ENCODE assay signal across 20 cellular contexts in genomic region chr7:99366646-99367045, GRCh38. TPM values are rescaled to one million over a fixed set of nuclear protein-coding genes. Genes with fewer than 3 reads are reported as not detected.
DNase-seq lines count a peak whose midpoint lies in the region; ATAC-seq, FAIRE-seq and TF ChIP-seq lines count a peak whose summit lies in the region.
"Had no signal": no experiment of that assay in that cellular context is flagged by ENCODE, and none has a peak within 500 bp of the region (broad histone marks: within the 10 kb centered on the region; RNA-seq: fewer than 3 reads in every experiment).

No MANE protein-coding gene starts in this region.

- TF ChIP-seq POLR2A in GM12878 (IDR thresholded peaks at IDR 0.05; ENCODE audit: low read depth, low read length), result 0 out of 2 replicates have a peak, but pooled peaks have one; percentile 19

- peaks cover 5% of the 10 kb centered on the region for H3K4me1 Mint-ChIP-seq in T-helper 2 cell treated with Interferon-gamma antibody and Interleukin-4, amounts not matched to agents 5 μg/mL and 100 μg/mL, for 36 hours (ENCODE audit: low read depth)
- H3K4me1 Mint-ChIP-seq in type B pancreatic cell (ENCODE audit: unreplicated experiment), result peaks cover 8% of the 10 kb centered on the region
- H3K4me1 Mint-ChIP-seq in activated CD8-positive, alpha-beta T cell treated with anti-CD3 and anti-CD28 coated beads for 36 hours (ENCODE audit: low read depth), result peaks cover 7% of the 10 kb centered on the region

- SMC1A ChIA-PET in GM12878 (lab: Charles Lee; ENCODE audit: uncharacterized antibody, unreplicated experiment), result no interaction called here

- H3K9me3 ChIP-seq in GM12878 (replicated peaks; ENCODE audit: control insufficient read depth, insufficient read depth, low read length), result no peaks in the 10 kb centered on the region
- no peaks in the 10 kb centered on the region for H3K9me3 ChIP-seq in lower lobe of right lung
- H3K9me3 ChIP-seq: Peyer's patch had no signal

- H3K4me2 ChIP-seq in GM12878 (ENCODE audit: control insufficient read depth, insufficient read depth), result no peak overlapping the region

- POLR2A ChIA-PET in GM12878 (lab: Charles Lee), result no interaction called here
- POLR2A ChIA-PET in activated CD8-positive, alpha-beta T cell treated with anti-CD3 and anti-CD28 coated beads for 36 hours (lab: Charles Lee), result interaction anchor here (1.0 kb wide), 1 partner anchor 14 kb away, joined by 3 read pairs; no protein-coding TSS in a partner anchor

- H3K4me1 ChIP-seq in GM12878 (ENCODE audit: control insufficient read depth, insufficient read depth, low read length) (no peaks in the 10 kb centered on the region), lower lobe of right lung (peaks cover 5% of the 10 kb centered on the region)
- H3K4me1 ChIP-seq: Peyer's patch had no signal

- H3K27ac ChIP-seq in GM12878 (ENCODE audit: control insufficient read depth, insufficient read depth) (no peak overlapping the region), lower lobe of right lung (no peak overlapping the region)
- H3K27ac ChIP-seq: GM23248, Peyer's patch had no signal

- ATAC-seq in GM12878 (no peak), lower lobe of right lung (no peak), HG03039 (IDR thresholded peaks at IDR 0.05; ENCODE audit: unreplicated experiment) (no peak)
- ATAC-seq in activated CD8-positive, alpha-beta T cell treated with anti-CD3 and anti-CD28 coated beads for 36 hours, result no peak
- ATAC-seq: HepG2 had no signal

- H3K9ac ChIP-seq in GM12878 (ENCODE audit: control insufficient read depth, insufficient read depth, low read length), result no peak overlapping the region
- H3K9ac ChIP-seq: GM23248 had no signal

- H3K9me3 Mint-ChIP-seq in T-helper 2 cell treated with Interferon-gamma antibody and Interleukin-4, amounts not matched to agents 5 μg/mL and 100 μg/mL, for 36 hours, result no peaks in the 10 kb centered on the region
- H3K9me3 Mint-ChIP-seq in type B pancreatic cell, result no peaks in the 10 kb centered on the region
- H3K9me3 Mint-ChIP-seq in activated CD8-positive, alpha-beta T cell treated with anti-CD3 and anti-CD28 coated beads for 36 hours, result no peaks in the 10 kb centered on the region
- H3K9me3 Mint-ChIP-seq: HFFc6 had no signal

- peaks cover 33% of the 10 kb centered on the region for H3K36me3 Mint-ChIP-seq in T-helper 2 cell treated with Interferon-gamma antibody and Interleukin-4, amounts not matched to agents 5 μg/mL and 100 μg/mL, for 36 hours (ENCODE audit: low read depth)
- peaks cover 26% of the 10 kb centered on the region for H3K36me3 Mint-ChIP-seq in type B pancreatic cell
- H3K36me3 Mint-ChIP-seq in activated CD8-positive, alpha-beta T cell treated with anti-CD3 and anti-CD28 coated beads for 36 hours (ENCODE audit: low read depth), result peaks cover 26% of the 10 kb centered on the region

- H4K20me1 ChIP-seq in GM12878 (ENCODE audit: control insufficient read depth, insufficient read depth), result no peaks in the 10 kb centered on the region

- intact Hi-C loops in GM12878 (cut with micrococcal nuclease; ENCODE audit: unreplicated experiment), result no loop called here
- intact Hi-C loops in lower lobe of right lung (cut with DNase I), result no loop called here
- intact Hi-C loops in activated CD8-positive, alpha-beta T cell treated with anti-CD3 and anti-CD28 coated beads for 36 hours (cut with micrococcal nuclease), result no loop called here

- no peaks in the 10 kb centered on the region for H3K79me2 ChIP-seq in GM12878 (ENCODE audit: control insufficient read depth, insufficient read depth, low read length)

- H3K27ac Mint-ChIP-seq in T-helper 2 cell treated with Interferon-gamma antibody and Interleukin-4, amounts not matched to agents 5 μg/mL and 100 μg/mL, for 36 hours, result peak overlapping the region; percentile 20
- peak overlapping the region; percentile 99 for H3K27ac Mint-ChIP-seq in type B pancreatic cell
- no peak overlapping the region for H3K27ac Mint-ChIP-seq in activated CD8-positive, alpha-beta T cell treated with anti-CD3 and anti-CD28 coated beads for 36 hours
- H3K27ac Mint-ChIP-seq: HFFc6 had no signal

- H3K27me3 ChIP-seq in GM12878 (replicated peaks in 1 of 2; ENCODE audit: control insufficient read depth in 2 of 2, insufficient read depth in 2 of 2, low read length in 1 of 2), result no peaks in the 10 kb centered on the region
- H3K27me3 ChIP-seq in lower lobe of right lung (ENCODE audit: low read depth), result no peaks in the 10 kb centered on the region
- H3K27me3 ChIP-seq: Peyer's patch had no signal

- TF ChIP-seq CTCF in GM12878 (IDR thresholded peaks at IDR 0.05 in 2 of 3, conservative IDR thresholded peaks at IDR 0.05 in 1 of 3; ENCODE audit: control insufficient read depth in 2 of 3, extremely low read depth in 1 of 3, insufficient read depth in 1 of 3, low read depth in 3 of 3, low read length in 3 of 3) (no peak), lower lobe of right lung (IDR thresholded peaks at IDR 0.05) (no peak), type B pancreatic cell (conservative IDR thresholded peaks at IDR 0.05) (no peak)
- no peak for TF ChIP-seq CTCF in activated CD8-positive, alpha-beta T cell treated with anti-CD3 and anti-CD28 coated beads for 36 hours (IDR thresholded peaks at IDR 0.05)

- no peaks in the 10 kb centered on the region for H3K27me3 Mint-ChIP-seq in T-helper 2 cell treated with Interferon-gamma antibody and Interleukin-4, amounts not matched to agents 5 μg/mL and 100 μg/mL, for 36 hours (ENCODE audit: low read depth)
- H3K27me3 Mint-ChIP-seq in type B pancreatic cell, result no peaks in the 10 kb centered on the region
- no peaks in the 10 kb centered on the region for H3K27me3 Mint-ChIP-seq in activated CD8-positive, alpha-beta T cell treated with anti-CD3 and anti-CD28 coated beads for 36 hours

- no peak overlapping the region for H2AFZ ChIP-seq in GM12878 (ENCODE audit: control insufficient read depth, low read depth, low read length)
- H2AFZ ChIP-seq: GM23248 had no signal

- no peak for DNase-seq in T-helper 2 cell treated with Interferon-gamma antibody and Interleukin-4, amounts not matched to agents 5 μg/mL and 100 μg/mL, for 36 hours (ENCODE audit: low spot score)
- DNase-seq in T-helper 2 cell, result no peak
- no peak for DNase-seq in GM12878 (ENCODE audit: low read depth, low spot score)
- peak; percentile 27 for DNase-seq in lower lobe of right lung
- no peak for DNase-seq in type B pancreatic cell (ENCODE audit: extremely low spot score, unreplicated experiment)
- DNase-seq in activated CD8-positive, alpha-beta T cell treated with anti-CD3 and anti-CD28 coated beads for 36 hours, result no peak
- no peak for DNase-seq in SKM-1 (lab: John Stamatoyannopoulos, UW; ENCODE audit: unreplicated experiment)
- DNase-seq: C1 segment of cervical spinal cord, DMS53, GM23248, HFFc6, Kasumi-1, NCI-H1105 treated with DMSO at 0.1 percent for 48 hours, NCI-H187, NCI-H510A treated with DMSO at 0.1 percent for 48 hours, SHP77 treated with DMSO at 0.1 percent for 48 hours had no signal

- WGBS in GM12878 (ENCODE audit: insufficient coverage, insufficient replicate concordance, low lambda C conversion rate, missing lambda C conversion rate), result 99% methylated on average over 11 of the region's 11 CpGs

- no peak for TF ChIP-seq RAD21 in GM12878 (IDR thresholded peaks at IDR 0.05; ENCODE audit: insufficient read depth, low read depth, low read length)

- H3K36me3 ChIP-seq in GM12878 (ENCODE audit: control insufficient read depth in 2 of 2, insufficient read depth in 2 of 2, low read length in 1 of 2) (peaks cover 12 to 28% of the 10 kb centered on the region in 2 experiments; a peak in 3 of 4 replicates), lower lobe of right lung (peaks cover 64% of the 10 kb centered on the region)

- RAD21 ChIA-PET in GM12878 (lab: Charles Lee; ENCODE audit: unreplicated experiment), result interaction anchor here (0.7 to 0.8 kb wide), 2 partner anchors 42 to 49 kb away, joined by 3 read pairs; partner anchors contain the start of genes BUD31 and PDAP1

- no TSS peak for BruUV-seq in GM12878 (replicated peaks; lab: Mats Ljungman, UMichigan)

- no peak for TF ChIP-seq EP300 in GM12878 (IDR thresholded peaks at IDR 0.05; ENCODE audit: borderline replicate concordance in 1 of 2, control insufficient read depth in 1 of 2, low read depth in 2 of 2, low read length in 2 of 2)

- CTCF ChIA-PET in GM12878 (lab: Yijun Ruan, JAX), result interaction anchor here (0.6 to 4.0 kb wide), 4 partner anchors 37 to 552 kb away, joined by 3 to 31 read pairs (median 4); partner anchors contain the start of genes BUD31 and PDAP1
- CTCF ChIA-PET in activated CD8-positive, alpha-beta T cell treated with anti-CD3 and anti-CD28 coated beads for 36 hours (lab: Charles Lee), result interaction anchor here (0.8 kb wide), 1 partner anchor 19 kb away, joined by 7 read pairs; no protein-coding TSS in a partner anchor

- FAIRE-seq in GM12878 (lab: Jason Lieb, UNC), result no peak
- FAIRE-seq: GM12891, HepG2 had no signal

- H3K4me3 Mint-ChIP-seq in T-helper 2 cell treated with Interferon-gamma antibody and Interleukin-4, amounts not matched to agents 5 μg/mL and 100 μg/mL, for 36 hours, result no peak overlapping the region
- H3K4me3 Mint-ChIP-seq in type B pancreatic cell, result peak overlapping the region; percentile 74
- no peak overlapping the region for H3K4me3 Mint-ChIP-seq in activated CD8-positive, alpha-beta T cell treated with anti-CD3 and anti-CD28 coated beads for 36 hours
- H3K4me3 Mint-ChIP-seq: HFFc6 had no signal

- in situ Hi-C loops in GM12878 (cut with MboI), result no loop called here

- H3K4me3 ChIP-seq in GM12878, result no peak overlapping the region
- no peak overlapping the region for H3K4me3 ChIP-seq in lower lobe of right lung
- H3K4me3 ChIP-seq: GM23248, Peyer's patch had no signal

RNA-seq across cellular contexts. Expression of gene ARPC1B, which starts 7.9 kb away (rescaled TPM):
- 141 and 182 TPM in 2 replicates for total RNA-seq in GM12878 (2013; cell fraction: nucleolus; rRNA removed)
- total RNA-seq in GM12878 (2014; rRNA removed), result 719 and 762 TPM in 2 replicates
- total RNA-seq in GM12878 (2014; rRNA removed; fragmentation: Illumina TruSeq; extraction: Trizol), result 170 and 199 TPM in 2 replicates
- 368 and 403 TPM in 2 replicates for total RNA-seq in GM12878 (2021)
- 363 TPM for polyA plus RNA-seq in GM12878 (2011; ENCODE audit: low read depth)
- 314 and 406 TPM in 2 replicates for polyA plus RNA-seq in GM12878 (2011; rRNA removed)
- polyA plus RNA-seq in GM12878 (2011; cell fraction: cytosol; rRNA removed), result 858 and 1,050 TPM in 2 replicates
- 603 and 732 TPM in 2 replicates for polyA plus RNA-seq in GM12878 (2011; cell fraction: nucleus; rRNA removed)
- polyA plus RNA-seq in GM12878 (2012), result 639 and 642 TPM in 2 replicates
- polyA plus RNA-seq in GM12878 (2014; fragmentation: Illumina TruSeq; extraction: Trizol), result 91.0 and 148 TPM in 2 replicates
- polyA plus RNA-seq in GM12878 (2014; fragmentation: Nextera tagmentation; extraction: Ambion mirVana), result 100 to 1,000 TPM in 1 of 2 experiments, 10 to 100 TPM in 1; 14.1 to 135 TPM
- 628 and 811 TPM in 2 replicates for polyA plus RNA-seq in GM12878 (2014; rRNA removed)
- polyA plus RNA-seq in GM12878 (2016; fragmentation: Nextera tagmentation; extraction: Ambion mirVana), result 100 to 1,000 TPM; 577 to 598 TPM
- 194 and 384 TPM in 2 replicates for polyA minus RNA-seq in GM12878 (2011; rRNA and poly(A)+ RNA removed)
- polyA minus RNA-seq in GM12878 (2011; cell fraction: cytosol; rRNA and poly(A)+ RNA removed), result 199 and 205 TPM in 2 replicates
- 112 and 162 TPM in 2 replicates for polyA minus RNA-seq in GM12878 (2011; cell fraction: nucleus; rRNA and poly(A)+ RNA removed)
- total RNA-seq in lower lobe of right lung, result 236 TPM
- total RNA-seq in type B pancreatic cell (ENCODE audit: low replicate concordance), result 55.0 and 125 TPM in 2 replicates
- 100 to 1,000 TPM; 304 to 307 TPM for total RNA-seq in activated CD8-positive, alpha-beta T cell treated with anti-CD3 and anti-CD28 coated beads for 36 hours

RNA-seq across cellular contexts. Expression of gene ARPC1A, which starts 40.9 kb away (rescaled TPM):
- total RNA-seq in GM12878 (2013; cell fraction: nucleolus; rRNA removed), result 20.4 and 22.1 TPM in 2 replicates
- total RNA-seq in GM12878 (2014; rRNA removed), result 60.3 and 72.2 TPM in 2 replicates
- 55.8 and 56.6 TPM in 2 replicates for total RNA-seq in GM12878 (2014; rRNA removed; fragmentation: Illumina TruSeq; extraction: Trizol)
- total RNA-seq in GM12878 (2021), result 71.6 and 81.4 TPM in 2 replicates
- polyA plus RNA-seq in GM12878 (2011; ENCODE audit: low read depth), result 43.8 TPM
- polyA plus RNA-seq in GM12878 (2011; rRNA removed), result 26.4 and 42.3 TPM in 2 replicates
- 66.1 and 67.0 TPM in 2 replicates for polyA plus RNA-seq in GM12878 (2011; cell fraction: cytosol; rRNA removed)
- 46.8 and 50.3 TPM in 2 replicates for polyA plus RNA-seq in GM12878 (2011; cell fraction: nucleus; rRNA removed)
- 46.8 and 51.9 TPM in 2 replicates for polyA plus RNA-seq in GM12878 (2012)
- 53.6 and 72.1 TPM in 2 replicates for polyA plus RNA-seq in GM12878 (2014; fragmentation: Illumina TruSeq; extraction: Trizol)
- polyA plus RNA-seq in GM12878 (2014; fragmentation: Nextera tagmentation; extraction: Ambion mirVana), result 100 to 1,000 TPM; 102 to 103 TPM
- 52.1 and 58.1 TPM in 2 replicates for polyA plus RNA-seq in GM12878 (2014; rRNA removed)
- polyA plus RNA-seq in GM12878 (2016; fragmentation: Nextera tagmentation; extraction: Ambion mirVana), result 100 to 1,000 TPM; 136 to 152 TPM
- 48.4 and 52.9 TPM in 2 replicates for polyA minus RNA-seq in GM12878 (2011; rRNA and poly(A)+ RNA removed)
- 15.5 and 18.6 TPM in 2 replicates for polyA minus RNA-seq in GM12878 (2011; cell fraction: cytosol; rRNA and poly(A)+ RNA removed)
- 17.2 and 29.0 TPM in 2 replicates for polyA minus RNA-seq in GM12878 (2011; cell fraction: nucleus; rRNA and poly(A)+ RNA removed)
- total RNA-seq in lower lobe of right lung, result 109 TPM
- 164 and 209 TPM in 2 replicates for total RNA-seq in type B pancreatic cell (ENCODE audit: low replicate concordance)
- 10 to 100 TPM; 45.4 to 45.8 TPM for total RNA-seq in activated CD8-positive, alpha-beta T cell treated with anti-CD3 and anti-CD28 coated beads for 36 hours

RNA-seq across cellular contexts. Expression of gene PDAP1, which starts 41.8 kb away (rescaled TPM):
- total RNA-seq in GM12878 (2013; cell fraction: nucleolus; rRNA removed), result 9.5 and 11.1 TPM in 2 replicates
- 35.9 and 37.8 TPM in 2 replicates for total RNA-seq in GM12878 (2014; rRNA removed)
- 94.9 and 107 TPM in 2 replicates for total RNA-seq in GM12878 (2014; rRNA removed; fragmentation: Illumina TruSeq; extraction: Trizol)
- 111 and 114 TPM in 2 replicates for total RNA-seq in GM12878 (2021)
- 68.1 TPM for polyA plus RNA-seq in GM12878 (2011; ENCODE audit: low read depth)
- 30.5 and 48.4 TPM in 2 replicates for polyA plus RNA-seq in GM12878 (2011; rRNA removed)
- polyA plus RNA-seq in GM12878 (2011; cell fraction: cytosol; rRNA removed), result 28.5 and 38.4 TPM in 2 replicates
- 19.5 and 39.0 TPM in 2 replicates for polyA plus RNA-seq in GM12878 (2011; cell fraction: nucleus; rRNA removed)
- polyA plus RNA-seq in GM12878 (2012), result 94.4 and 117 TPM in 2 replicates
- polyA plus RNA-seq in GM12878 (2014; fragmentation: Illumina TruSeq; extraction: Trizol), result 132 and 200 TPM in 2 replicates
- polyA plus RNA-seq in GM12878 (2014; fragmentation: Nextera tagmentation; extraction: Ambion mirVana), result 10 to 100 TPM in 1 of 2 experiments, 1 to 10 TPM in 1; 6.6 to 13.8 TPM
- 60.6 and 76.4 TPM in 2 replicates for polyA plus RNA-seq in GM12878 (2014; rRNA removed)
- polyA plus RNA-seq in GM12878 (2016; fragmentation: Nextera tagmentation; extraction: Ambion mirVana), result 100 to 1,000 TPM in 1 of 2 experiments, 10 to 100 TPM in 1; 99.1 to 107 TPM
- 10.3 and 46.3 TPM in 2 replicates for polyA minus RNA-seq in GM12878 (2011; rRNA and poly(A)+ RNA removed)
- 8.9 and 9.8 TPM in 2 replicates for polyA minus RNA-seq in GM12878 (2011; cell fraction: cytosol; rRNA and poly(A)+ RNA removed)
- 2.7 and 8.7 TPM in 2 replicates for polyA minus RNA-seq in GM12878 (2011; cell fraction: nucleus; rRNA and poly(A)+ RNA removed)
- total RNA-seq in lower lobe of right lung, result 61.6 TPM
- 112 and 115 TPM in 2 replicates for total RNA-seq in type B pancreatic cell (ENCODE audit: low replicate concordance)
- total RNA-seq in activated CD8-positive, alpha-beta T cell treated with anti-CD3 and anti-CD28 coated beads for 36 hours, result 100 to 1,000 TPM; 160 TPM

RNA-seq across cellular contexts. Expression of gene BUD31, which starts 42.1 kb away (rescaled TPM):
- total RNA-seq in GM12878 (2013; cell fraction: nucleolus; rRNA removed), result 18.3 and 21.9 TPM in 2 replicates
- total RNA-seq in GM12878 (2014; rRNA removed), result 107 TPM in 2 replicates
- 131 and 143 TPM in 2 replicates for total RNA-seq in GM12878 (2014; rRNA removed; fragmentation: Illumina TruSeq; extraction: Trizol)
- 108 and 134 TPM in 2 replicates for total RNA-seq in GM12878 (2021)
- polyA plus RNA-seq in GM12878 (2011; ENCODE audit: low read depth), result 88.1 TPM
- polyA plus RNA-seq in GM12878 (2011; rRNA removed), result 74.2 and 104 TPM in 2 replicates
- polyA plus RNA-seq in GM12878 (2011; cell fraction: cytosol; rRNA removed), result 78.9 and 85.9 TPM in 2 replicates
- polyA plus RNA-seq in GM12878 (2011; cell fraction: nucleus; rRNA removed), result 42.2 and 44.8 TPM in 2 replicates
- 90.5 and 113 TPM in 2 replicates for polyA plus RNA-seq in GM12878 (2012)
- polyA plus RNA-seq in GM12878 (2014; fragmentation: Illumina TruSeq; extraction: Trizol), result 185 and 257 TPM in 2 replicates
- 100 to 1,000 TPM; 125 to 127 TPM for polyA plus RNA-seq in GM12878 (2014; fragmentation: Nextera tagmentation; extraction: Ambion mirVana)
- 112 and 118 TPM in 2 replicates for polyA plus RNA-seq in GM12878 (2014; rRNA removed)
- 100 to 1,000 TPM; 301 to 317 TPM for polyA plus RNA-seq in GM12878 (2016; fragmentation: Nextera tagmentation; extraction: Ambion mirVana)
- 41.5 and 60.5 TPM in 2 replicates for polyA minus RNA-seq in GM12878 (2011; rRNA and poly(A)+ RNA removed)
- polyA minus RNA-seq in GM12878 (2011; cell fraction: cytosol; rRNA and poly(A)+ RNA removed), result 21.0 and 24.6 TPM in 2 replicates
- 12.0 and 18.1 TPM in 2 replicates for polyA minus RNA-seq in GM12878 (2011; cell fraction: nucleus; rRNA and poly(A)+ RNA removed)
- 64.2 TPM for total RNA-seq in lower lobe of right lung
- total RNA-seq in type B pancreatic cell (ENCODE audit: low replicate concordance), result 102 and 166 TPM in 2 replicates
- total RNA-seq in activated CD8-positive, alpha-beta T cell treated with anti-CD3 and anti-CD28 coated beads for 36 hours, result 100 to 1,000 TPM; 118 to 124 TPM
